21 cellular contexts compared by ENCODE assay signal in the genomic region with DNA sequence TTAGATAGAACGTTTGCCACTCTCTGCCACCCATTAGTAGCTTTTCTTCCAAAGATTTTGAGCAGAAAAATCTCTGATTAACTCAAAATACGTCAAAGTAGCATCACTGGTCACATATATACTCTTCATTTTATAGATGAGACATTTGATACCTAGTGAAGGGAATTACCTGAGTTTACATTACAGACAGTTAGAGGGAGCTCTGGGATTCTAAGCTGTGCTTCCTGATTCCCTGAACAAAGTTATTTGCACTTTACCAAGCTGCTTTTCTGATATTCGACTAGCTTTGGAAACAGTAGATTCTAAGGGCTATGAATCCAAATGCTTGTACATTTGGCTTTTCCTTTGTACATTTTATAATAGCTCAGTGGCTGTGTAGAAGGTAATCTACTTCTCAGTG.
DNase-seq lines count a peak whose midpoint lies in the region; ATAC-seq, FAIRE-seq and TF ChIP-seq lines count a peak whose summit lies in the region.
"Had no signal": no experiment of that assay in that cellular context is flagged by ENCODE, and none has a peak within 500 bp of the region (broad histone marks: within the 10 kb centered on the region; RNA-seq: fewer than 3 reads in every experiment).

No MANE protein-coding gene starts in this region.

- H3K36me3 ChIP-seq in A673 (ENCODE audit: insufficient read depth, low read length, poor library complexity, severe bottlenecking) = no peaks in the 10 kb centered on the region
- H3K36me3 ChIP-seq in HCT116 (ENCODE audit: control insufficient read depth in 1 of 2, insufficient read depth in 2 of 2, low read length in 2 of 2) = no peaks in the 10 kb centered on the region
- no peaks in the 10 kb centered on the region for H3K36me3 ChIP-seq in keratinocyte (ENCODE audit: control insufficient read depth in 2 of 2, extremely low read depth in 1 of 2, insufficient read depth in 2 of 2, low read length in 2 of 2)
- no peaks in the 10 kb centered on the region for H3K36me3 ChIP-seq in colonic mucosa
- no peaks in the 10 kb centered on the region for H3K36me3 ChIP-seq in ovary
- H3K36me3 ChIP-seq: adrenal gland, MG63, right lobe of liver, suprapubic skin had no signal

- TF ChIP-seq POLR2A in HCT116 (IDR thresholded peaks at IDR 0.05; ENCODE audit: borderline replicate concordance, extremely low read depth, insufficient read depth, insufficient read length) (no peak), ovary (IDR thresholded peaks at IDR 0.05) (no peak)

- H3K9ac ChIP-seq in HCT116 (ENCODE audit: low read length) = no peak overlapping the region
- no peak overlapping the region for H3K9ac ChIP-seq in keratinocyte (ENCODE audit: control insufficient read depth, extremely low read depth, insufficient read depth, low read length)
- no peak overlapping the region for H3K9ac ChIP-seq in colonic mucosa (ENCODE audit: low read depth in 2 of 2, low read length in 2 of 2)

- no peak for FAIRE-seq in keratinocyte (lab: Jason Lieb, UNC)
- FAIRE-seq: endothelial cell of umbilical vein, G401.6, GM12878, HTR-8/SVneo had no signal

- no peaks in the 10 kb centered on the region for H3K9me3 ChIP-seq in A673 (ENCODE audit: low read depth, low read length, poor library complexity, severe bottlenecking)
- H3K9me3 ChIP-seq in HCT116 (ENCODE audit: control insufficient read depth in 1 of 2, insufficient read depth in 1 of 2, low read depth in 1 of 2, low read length in 2 of 2) = no peaks in the 10 kb centered on the region
- H3K9me3 ChIP-seq in keratinocyte (ENCODE audit: control insufficient read depth, low read depth, low read length) = no peaks in the 10 kb centered on the region
- no peaks in the 10 kb centered on the region for H3K9me3 ChIP-seq in colonic mucosa
- H3K9me3 ChIP-seq in ovary = no peaks in the 10 kb centered on the region
- H3K9me3 ChIP-seq: adrenal gland, Caco-2, MG63, right lobe of liver, suprapubic skin had no signal

- BruUV-seq in A673 (replicated peaks; lab: Mats Ljungman, UMichigan) = no TSS peak
- BruUV-seq in HCT116 (replicated peaks; lab: Mats Ljungman, UMichigan) = no TSS peak

- H2AFZ ChIP-seq in HCT116 (ENCODE audit: low read depth, low read length, poor library complexity, severe bottlenecking) (no peak overlapping the region), keratinocyte (ENCODE audit: control insufficient read depth, low read length) (peak overlapping the region; percentile 39)

- DNase-seq in A673 (ENCODE audit: low spot score) (no peak), HCT116 (ENCODE audit: low read depth, low spot score) (no peak), keratinocyte (ENCODE audit: low read depth, low spot score) (no peak), colonic mucosa (no peak), ovary (no peak)
- DNase-seq: adrenal gland, Caco-2, immature natural killer cell, MG63, NCI-H187 treated with DMSO at 0.1 percent for 48 hours, NCI-H524 treated with DMSO at 0.1 percent for 48 hours, right lobe of liver, T-cell had no signal

- CTCF ChIA-PET in A673 (lab: Charles Lee) (no interaction called here), HCT116 (lab: Charles Lee) (no interaction called here)

- ATAC-seq in HCT116 (no peak; the same call in 1 of the 2 replicates), HG02981 (IDR thresholded peaks at IDR 0.05; ENCODE audit: unreplicated experiment) (no peak), GM19328 (IDR thresholded peaks at IDR 0.05; ENCODE audit: unreplicated experiment) (no peak)
- ATAC-seq: GM12878, right lobe of liver, T-cell had no signal

- H3K4me1 ChIP-seq in A673 (ENCODE audit: insufficient read depth, low read length, poor library complexity, severe bottlenecking) (no peaks in the 10 kb centered on the region), HCT116 (ENCODE audit: control insufficient read depth in 1 of 2, insufficient read depth in 2 of 2, low read length in 2 of 2) (no peaks in the 10 kb centered on the region), keratinocyte (ENCODE audit: control insufficient read depth, extremely low read depth, insufficient read depth, low read length) (no peaks in the 10 kb centered on the region), colonic mucosa (no peaks in the 10 kb centered on the region), ovary (ENCODE audit: insufficient read depth) (no peaks in the 10 kb centered on the region)
- H3K4me1 ChIP-seq: adrenal gland, Caco-2, right lobe of liver, suprapubic skin had no signal

- no peak for TF ChIP-seq EP300 in ovary (IDR thresholded peaks at IDR 0.05)

- TF ChIP-seq CTCF in A673 (conservative IDR thresholded peaks at IDR 0.05; ENCODE audit: low read depth, low read length) = 0 out of 2 replicates have a peak, but pooled peaks have one; percentile 19
- TF ChIP-seq CTCF in HCT116 (IDR thresholded peaks at IDR 0.05 in 2 of 3, conservative IDR thresholded peaks at IDR 0.05 in 1 of 3; ENCODE audit: borderline replicate concordance in 1 of 3, insufficient read depth in 1 of 3, low read depth in 2 of 3, low read length in 2 of 3) = 0 out of 6 replicates have a peak, but pooled peaks of 1 of the 3 experiments have one; percentile 7
- peak; percentile 63 for TF ChIP-seq CTCF in VCaP (conservative IDR thresholded peaks at IDR 0.05)
- peak in 1 of 3 experiments; percentile 14 for TF ChIP-seq CTCF in keratinocyte (optimal IDR thresholded peaks at IDR 0.05 in 1 of 3, IDR thresholded peaks at IDR 0.05 in 1 of 3, conservative IDR thresholded peaks at IDR 0.05 in 1 of 3; ENCODE audit: extremely low read depth in 1 of 3, insufficient read depth in 2 of 3, low read length in 3 of 3)
- TF ChIP-seq CTCF in colonic mucosa (IDR thresholded peaks at IDR 0.05) = no peak
- no peak for TF ChIP-seq CTCF in ovary (IDR thresholded peaks at IDR 0.05)

- POLR2A ChIA-PET in A673 (lab: Charles Lee; ENCODE audit: low non-redundant PET) = no interaction called here
- POLR2A ChIA-PET in HCT116 (lab: Charles Lee) = no interaction called here

- peak; percentile 21; the same call in 1 of the 2 replicates for TF ChIP-seq RAD21 in HCT116 (IDR thresholded peaks at IDR 0.05; ENCODE audit: low read depth)

- RAD21 ChIA-PET in HCT116 (lab: Charles Lee; ENCODE audit: low non-redundant PET in 1 of 2, low total read pairs in 2 of 2, uncharacterized antibody in 2 of 2, unreplicated experiment in 2 of 2) = no interaction called here

- H3K4me2 ChIP-seq in HCT116 (ENCODE audit: low read length) = no peak overlapping the region
- no peak overlapping the region for H3K4me2 ChIP-seq in keratinocyte (ENCODE audit: control insufficient read depth, extremely low read depth, insufficient read depth, low read depth, low read length)

- no peaks in the 10 kb centered on the region for H3K27me3 ChIP-seq in A673 (replicated peaks; ENCODE audit: insufficient read depth, low read depth, low read length, poor library complexity)
- H3K27me3 ChIP-seq in HCT116 (ENCODE audit: insufficient read depth, low read length) = no peaks in the 10 kb centered on the region
- no peaks in the 10 kb centered on the region for H3K27me3 ChIP-seq in keratinocyte (ENCODE audit: control insufficient read depth, extremely low read depth, insufficient read depth, low read length)
- H3K27me3 ChIP-seq in colonic mucosa = no peaks in the 10 kb centered on the region
- no peaks in the 10 kb centered on the region for H3K27me3 ChIP-seq in ovary
- H3K27me3 ChIP-seq: adrenal gland, MG63, right lobe of liver, suprapubic skin had no signal

- no peaks in the 10 kb centered on the region for H3K9me1 ChIP-seq in keratinocyte (ENCODE audit: control insufficient read depth, extremely low read depth, insufficient read depth, low read length)

- H4K20me1 ChIP-seq in HCT116 (ENCODE audit: insufficient read depth) (no peaks in the 10 kb centered on the region), keratinocyte (ENCODE audit: control insufficient read depth, extremely low read depth, insufficient read depth, low read length) (no peaks in the 10 kb centered on the region)

- dilution Hi-C loops in keratinocyte (cut with MboI; ENCODE audit: extremely low pct_ligation_motif_present, low sequenced_read_pairs) = no loop called here

- intact Hi-C loops in A673 (cut with micrococcal nuclease; ENCODE audit: unreplicated experiment) = no loop called here
- intact Hi-C loops in HCT116 (cut with micrococcal nuclease) = no loop called here
- intact Hi-C loops in colonic mucosa (cut with DNase I) = no loop called here
- intact Hi-C loops in ovary (cut with DNase I) = no loop called here

- no peaks in the 10 kb centered on the region for H3K9me2 ChIP-seq in HCT116 (ENCODE audit: insufficient read depth)

- H3K79me2 ChIP-seq in HCT116 (ENCODE audit: insufficient read depth, low read length) = no peaks in the 10 kb centered on the region
- H3K79me2 ChIP-seq in keratinocyte (ENCODE audit: control insufficient read depth, insufficient read depth, low read length) = no peaks in the 10 kb centered on the region

- WGBS in ovary, 3 donors = 47 to 54% (median 49%) methylated on average over 3 of the region's 3 CpGs

- no peak overlapping the region for H3K27ac ChIP-seq in A673 (ENCODE audit: low read depth, low read length, poor library complexity, severe bottlenecking)
- no peak overlapping the region for H3K27ac ChIP-seq in HCT116 (ENCODE audit: low read depth, low read length)
- H3K27ac ChIP-seq in VCaP = no peak overlapping the region
- H3K27ac ChIP-seq in keratinocyte (ENCODE audit: control insufficient read depth, insufficient read depth, low read length) = no peak overlapping the region
- no peak overlapping the region for H3K27ac ChIP-seq in colonic mucosa
- H3K27ac ChIP-seq in ovary = no peak overlapping the region
- H3K27ac ChIP-seq: adrenal gland, right lobe of liver, suprapubic skin had no signal

- no peak overlapping the region for H3K4me3 ChIP-seq in A673 (ENCODE audit: low read depth, low read length, poor library complexity, severe bottlenecking)
- H3K4me3 ChIP-seq in HCT116 (replicated peaks in 1 of 2; ENCODE audit: low read depth in 1 of 2, low read length in 2 of 2) = no peak overlapping the region
- H3K4me3 ChIP-seq in keratinocyte (ENCODE audit: control insufficient read depth in 2 of 3, extremely low read depth in 1 of 3, insufficient read depth in 2 of 3, low read depth in 1 of 3, low read length in 3 of 3) = no peak overlapping the region
- H3K4me3 ChIP-seq in colonic mucosa = no peak overlapping the region
- no peak overlapping the region for H3K4me3 ChIP-seq in ovary
- H3K4me3 ChIP-seq: adrenal gland, GM12878, MG63, right lobe of liver, suprapubic skin had no signal

TF ChIP-seq in HCT116, 20 proteins besides CTCF, POLR2A, EP300 and RAD21:
- TF ChIP-seq, protein P1, sequence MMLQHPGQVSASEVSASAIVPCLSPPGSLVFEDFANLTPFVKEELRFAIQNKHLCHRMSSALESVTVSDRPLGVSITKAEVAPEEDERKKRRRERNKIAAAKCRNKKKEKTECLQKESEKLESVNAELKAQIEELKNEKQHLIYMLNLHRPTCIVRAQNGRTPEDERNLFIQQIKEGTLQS (IDR thresholded peaks at IDR 0.05) = no peak
- no peak for TF ChIP-seq SIN3A (IDR thresholded peaks at IDR 0.05; ENCODE audit: low read depth)
- no peak for TF ChIP-seq SP1 (IDR thresholded peaks at IDR 0.05; ENCODE audit: low read depth)
- TF ChIP-seq CBX3 (IDR thresholded peaks at IDR 0.05; ENCODE audit: low read depth) = no peak
- no peak for TF ChIP-seq SRF (IDR thresholded peaks at IDR 0.05; ENCODE audit: low read depth)
- TF ChIP-seq TCF7L2 (IDR thresholded peaks at IDR 0.05; ENCODE audit: borderline replicate concordance, extremely low read depth, insufficient read depth, insufficient read length) = no peak
- TF ChIP-seq YY1 (IDR thresholded peaks at IDR 0.05; ENCODE audit: extremely low read depth, insufficient replicate concordance, low read depth, low read length) = no peak

Comparison
In these comparisons a context has a peak if more than half of its experiments do, and no peak if none do; other contexts are left out.
1. CTCF ChIP-seq: peak in A673 (single experiment) and VCaP (single experiment); none in colonic mucosa (single experiment) and ovary (0 of 3).